In genomic region chr2:100178085-100178788, GRCh38 we compare ENCODE assay signal across 1 cellular context.
TF ChIP-seq lines count a peak whose summit lies in the region.

No MANE protein-coding gene starts in this region.

TF ChIP-seq in WTC11, 78 proteins besides CTCF, POLR2A, EP300 and RAD21 (continued from another document):
- TF ChIP-seq IRF1 (CRISPR knock-in tag; IDR thresholded peaks at IDR 0.05): no peak
- TF ChIP-seq, protein P1, sequence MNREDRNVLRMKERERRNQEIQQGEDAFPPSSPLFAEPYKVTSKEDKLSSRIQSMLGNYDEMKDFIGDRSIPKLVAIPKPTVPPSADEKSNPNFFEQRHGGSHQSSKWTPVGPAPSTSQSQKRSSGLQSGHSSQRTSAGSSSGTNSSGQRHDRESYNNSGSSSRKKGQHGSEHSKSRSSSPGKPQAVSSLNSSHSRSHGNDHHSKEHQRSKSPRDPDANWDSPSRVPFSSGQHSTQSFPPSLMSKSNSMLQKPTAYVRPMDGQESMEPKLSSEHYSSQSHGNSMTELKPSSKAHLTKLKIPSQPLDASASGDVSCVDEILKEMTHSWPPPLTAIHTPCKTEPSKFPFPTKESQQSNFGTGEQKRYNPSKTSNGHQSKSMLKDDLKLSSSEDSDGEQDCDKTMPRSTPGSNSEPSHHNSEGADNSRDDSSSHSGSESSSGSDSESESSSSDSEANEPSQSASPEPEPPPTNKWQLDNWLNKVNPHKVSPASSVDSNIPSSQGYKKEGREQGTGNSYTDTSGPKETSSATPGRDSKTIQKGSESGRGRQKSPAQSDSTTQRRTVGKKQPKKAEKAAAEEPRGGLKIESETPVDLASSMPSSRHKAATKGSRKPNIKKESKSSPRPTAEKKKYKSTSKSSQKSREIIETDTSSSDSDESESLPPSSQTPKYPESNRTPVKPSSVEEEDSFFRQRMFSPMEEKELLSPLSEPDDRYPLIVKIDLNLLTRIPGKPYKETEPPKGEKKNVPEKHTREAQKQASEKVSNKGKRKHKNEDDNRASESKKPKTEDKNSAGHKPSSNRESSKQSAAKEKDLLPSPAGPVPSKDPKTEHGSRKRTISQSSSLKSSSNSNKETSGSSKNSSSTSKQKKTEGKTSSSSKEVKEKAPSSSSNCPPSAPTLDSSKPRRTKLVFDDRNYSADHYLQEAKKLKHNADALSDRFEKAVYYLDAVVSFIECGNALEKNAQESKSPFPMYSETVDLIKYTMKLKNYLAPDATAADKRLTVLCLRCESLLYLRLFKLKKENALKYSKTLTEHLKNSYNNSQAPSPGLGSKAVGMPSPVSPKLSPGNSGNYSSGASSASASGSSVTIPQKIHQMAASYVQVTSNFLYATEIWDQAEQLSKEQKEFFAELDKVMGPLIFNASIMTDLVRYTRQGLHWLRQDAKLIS (CRISPR knock-in tag; IDR thresholded peaks at IDR 0.05; ENCODE audit: borderline replicate concordance): no peak
- no peak for TF ChIP-seq NR3C1 (CRISPR knock-in tag; conservative IDR thresholded peaks at IDR 0.05; ENCODE audit: low read depth)
- no peak for TF ChIP-seq IRF2 (CRISPR knock-in tag; IDR thresholded peaks at IDR 0.05; ENCODE audit: borderline replicate concordance, low read depth)
